ENCODE assay signal across 8 cellular contexts in the genomic region with DNA sequence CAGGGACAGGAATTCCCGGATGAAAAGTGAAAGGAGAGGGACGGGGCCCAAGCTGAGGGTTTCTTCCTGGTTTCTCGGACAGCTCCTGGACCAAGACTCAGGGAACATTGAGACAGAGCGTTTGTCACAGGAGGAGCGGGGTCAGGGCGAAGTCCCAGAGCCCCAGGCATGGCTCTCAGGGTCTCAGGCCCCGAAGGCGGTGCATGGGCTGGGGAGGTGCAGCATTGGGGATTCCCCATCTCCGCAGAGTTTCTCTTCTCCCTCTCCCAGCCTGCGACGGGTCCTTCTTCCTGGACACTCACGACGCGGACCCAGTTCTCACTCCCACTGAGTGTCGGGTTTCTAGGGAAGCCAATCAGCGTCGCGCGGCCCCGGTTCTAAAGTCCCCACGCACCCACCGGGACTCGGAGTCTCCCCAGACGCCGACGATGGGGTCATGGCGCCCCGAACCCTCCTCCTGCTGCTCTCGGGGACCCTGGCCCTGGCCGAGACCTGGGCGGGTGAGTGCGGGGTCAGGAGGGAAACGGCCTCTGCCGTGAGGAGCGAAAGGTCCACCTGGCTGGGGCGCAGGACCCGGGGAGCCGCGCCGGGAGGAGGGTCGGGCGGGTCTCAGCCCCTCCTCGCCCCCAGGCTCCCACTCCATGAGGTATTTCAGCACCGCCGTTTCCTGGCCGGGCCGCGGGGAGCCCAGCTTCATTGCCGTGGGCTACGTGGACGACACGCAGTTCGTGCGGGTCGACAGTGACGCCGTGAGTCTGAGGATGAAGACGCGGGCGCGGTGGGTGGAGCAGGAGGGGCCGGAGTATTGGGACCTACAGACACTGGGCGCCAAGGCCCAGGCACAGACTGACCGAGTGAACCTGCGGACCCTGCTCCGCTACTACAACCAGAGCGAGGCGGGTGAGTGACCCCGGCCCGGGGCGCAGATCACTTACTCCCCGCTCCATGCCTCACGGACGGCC. TPM values are rescaled to one million over a fixed set of nuclear protein-coding genes. Genes with fewer than 3 reads are reported as not detected.
DNase-seq lines count a peak whose midpoint lies in the region; ATAC-seq and TF ChIP-seq lines count a peak whose summit lies in the region.

No MANE protein-coding gene starts in this region.

- H3K4me3 ChIP-seq in GM06990 (replicated peaks; ENCODE audit: low read depth, low read length) (peak overlapping the region; percentile 43), neutrophil (ENCODE audit: low read depth in 1 of 2, low read length in 1 of 2) (peak overlapping the region; percentile 20 to 63)

- H3K9me3 ChIP-seq in neutrophil: no peaks in the 10 kb centered on the region

- no peak overlapping the region for H3K27ac ChIP-seq in foreskin keratinocyte
- no peak overlapping the region for H3K27ac ChIP-seq in neutrophil

- peaks cover 9% of the 10 kb centered on the region for H3K4me1 ChIP-seq in foreskin keratinocyte
- H3K4me1 ChIP-seq in neutrophil (ENCODE audit: control insufficient read depth in 1 of 2, insufficient read depth in 1 of 2, low read depth in 1 of 2, low read length in 1 of 2): peaks cover 17 to 18% of the 10 kb centered on the region in 2 experiments

- ATAC-seq in foreskin keratinocyte: peak; percentile 19
- ATAC-seq in HG02885 (IDR thresholded peaks at IDR 0.05; ENCODE audit: poor library complexity, unreplicated experiment): no peak
- ATAC-seq in GM19467 (IDR thresholded peaks at IDR 0.05; ENCODE audit: unreplicated experiment): no peak
- no peak for ATAC-seq in HG03045 (IDR thresholded peaks at IDR 0.05; ENCODE audit: unreplicated experiment)

- H3K27me3 ChIP-seq in GM06990 (replicated peaks; ENCODE audit: control insufficient read depth, insufficient read depth, low read length): peaks cover 3% of the 10 kb centered on the region; the same call in 1 of the 2 replicates
- peaks cover 41% of the 10 kb centered on the region for H3K27me3 ChIP-seq in foreskin keratinocyte
- peaks cover 60% of the 10 kb centered on the region for H3K27me3 ChIP-seq in neutrophil

- peak; percentile 23 for DNase-seq in GM06990 (ENCODE audit: extremely low read depth, insufficient read length)
- peak; percentile 4 for DNase-seq in activated T-cell treated with anti-CD3 and anti-CD28 coated beads for 48 hours (ENCODE audit: low read depth)
- no peak for DNase-seq in foreskin keratinocyte
- no peak for DNase-seq in T1000 (lab: John Stamatoyannopoulos, UW)

- TF ChIP-seq CTCF in GM06990 (IDR thresholded peaks at IDR 0.05; ENCODE audit: insufficient read depth, low read length, poor library complexity, severe bottlenecking) (no peak), foreskin keratinocyte (conservative IDR thresholded peaks at IDR 0.05) (no peak), neutrophil (IDR thresholded peaks at IDR 0.05) (no peak)

- no peaks in the 10 kb centered on the region; the same call in none of the 2 replicates for H3K36me3 ChIP-seq in GM06990 (ENCODE audit: control insufficient read depth, insufficient read depth, low read length)
- H3K36me3 ChIP-seq in neutrophil: no peaks in the 10 kb centered on the region

RNA-seq across cellular contexts. Expression of a gene that starts 54.6 kb away (rescaled TPM):
- 46.7 and 48.0 TPM in 2 replicates for total RNA-seq in foreskin keratinocyte
- polyA plus RNA-seq in foreskin keratinocyte: 57.0 and 59.1 TPM in 2 replicates

Comparison
In these comparisons a context has a peak if more than half of its experiments do, and no peak if none do; other contexts are left out.
1. DNase-seq: peak in GM06990 (single experiment) and activated T-cell treated with anti-CD3 and anti-CD28 coated beads for 48 hours (single experiment); none in foreskin keratinocyte (0 of 2) and T1000 (single experiment).